18 cellular contexts compared by ENCODE assay signal in genomic region chr2:152813381-152813780, GRCh38.
"Had no signal": no experiment of that assay in that cellular context is flagged by ENCODE, and none has a peak within 500 bp of the region (broad histone marks: within the 10 kb centered on the region; RNA-seq: fewer than 3 reads in every experiment).

No MANE protein-coding gene starts in this region.

- H3K4me1 ChIP-seq: pancreas had no signal

- H2AFZ ChIP-seq: hepatocyte, neural progenitor cell had no signal

- H3K27me3 ChIP-seq: hepatocyte, neural progenitor cell, pancreas, transverse colon had no signal

- DNase-seq: cortex of kidney; dorsolateral prefrontal cortex; effector CD8-positive, alpha-beta T cell; foreskin melanocyte; head of caudate nucleus; left colon; left ventricle myocardium superior; mesenchymal stem cell; occipital lobe; pancreas; right cardiac atrium; stimulated activated CD4-positive, alpha-beta T cell treated with anti-CD3 and anti-CD28 coated beads, Interleukin-4, amount 100 ng/mL, for 1 hour; stimulated activated CD8-positive, alpha-beta memory T cell treated with anti-CD3 and anti-CD28 coated beads, Interleukin-4, amount 100 ng/mL, for 48 hours; transverse colon had no signal

- H3K4me2 ChIP-seq: hepatocyte, neural progenitor cell had no signal

- H3K27ac ChIP-seq: dorsolateral prefrontal cortex, hepatocyte, neural progenitor cell, pancreas, thoracic aorta, transverse colon had no signal

- H3K79me2 ChIP-seq: hepatocyte had no signal

- H3K36me3 ChIP-seq: neural progenitor cell, pancreas, thoracic aorta, transverse colon had no signal

- H3K4me3 ChIP-seq: dorsolateral prefrontal cortex, hepatocyte, lung, neural progenitor cell, pancreas, thoracic aorta, transverse colon had no signal

- H3K9ac ChIP-seq: neural progenitor cell had no signal

- H3K9me3 ChIP-seq: pancreas, thoracic aorta had no signal

- FAIRE-seq: pancreas had no signal
